29 cellular contexts compared by ENCODE assay signal in the genomic region with DNA sequence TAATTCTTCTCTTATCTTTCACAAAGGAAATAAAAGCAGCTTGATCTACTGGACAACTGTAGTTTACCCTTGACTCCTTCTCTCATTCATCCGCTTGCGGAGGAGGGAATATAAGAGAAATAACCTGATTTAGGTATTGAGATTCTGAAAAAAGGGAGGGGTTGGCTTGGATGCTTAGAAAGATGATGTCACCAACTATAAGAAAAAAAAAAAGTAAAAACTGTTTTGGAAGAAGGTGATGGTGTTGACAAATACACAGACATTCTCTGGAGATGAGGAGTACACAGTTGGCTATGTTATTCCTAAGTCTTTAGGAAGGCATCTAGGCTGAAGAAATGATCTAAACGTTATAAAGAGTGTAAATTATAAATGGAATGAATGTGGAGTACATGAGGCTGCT.
DNase-seq lines count a peak whose midpoint lies in the region; ATAC-seq, FAIRE-seq and TF ChIP-seq lines count a peak whose summit lies in the region.
"Had no signal": no experiment of that assay in that cellular context is flagged by ENCODE, and none has a peak within 500 bp of the region (broad histone marks: within the 10 kb centered on the region; RNA-seq: fewer than 3 reads in every experiment).

No MANE protein-coding gene starts in this region.

- intact Hi-C loops in HepG2 (cut with micrococcal nuclease; ENCODE audit: unreplicated experiment): no loop called here
- intact Hi-C loops in right lobe of liver (cut with DNase I): no loop called here

- in situ Hi-C loops in HepG2 (cut with HindIII; ENCODE audit: extremely low pct_ligation_motif_present, low pct_unique_long_range_greater_than_20kb): no loop called here

- H3K4me2 ChIP-seq in HepG2 (ENCODE audit: low read depth, low read length): no peak overlapping the region
- H3K4me2 ChIP-seq: A549; BLaER1; BLaER1 treated with 17β-estradiol and CSF1 and Interleukin-3, amounts not matched to agents 10 nM and 100 nM had no signal

- no peak for FAIRE-seq in HepG2 (lab: Jason Lieb, UNC)
- FAIRE-seq: A204.1, A549, D721Med had no signal

- TF ChIP-seq RAD21 in HepG2 (CRISPR knock-in tag; IDR thresholded peaks at IDR 0.05): no peak

- no peaks in the 10 kb centered on the region for H4K20me1 ChIP-seq in HepG2 (ENCODE audit: insufficient read depth, low read length)
- H4K20me1 ChIP-seq: BLaER1; BLaER1 treated with 17β-estradiol and CSF1 and Interleukin-3, amounts not matched to agents 10 nM and 100 nM had no signal

- DNase-seq in HepG2 (ENCODE audit: low spot score) (no peak), right lobe of liver (no peak)
- DNase-seq: 8988T; ACHN; AML-193; BE2C; C1 segment of cervical spinal cord; Caco-2; Calu3; CD4-positive, alpha-beta memory T cell; CD4-positive, alpha-beta T cell; CD4-positive, CD25-positive, alpha-beta regulatory T cell; CD8-positive, alpha-beta memory T cell; CD8-positive, alpha-beta T cell; COR-L47; DMS 273 treated with DMSO at 0.1 percent for 48 hours; DMS153; DMS53; DMS79; DMS79 treated with DMSO at 0.1 percent for 48 hours; DND-41; EL had no signal

- TF ChIP-seq CTCF in HepG2 (CRISPR knock-in tag; IDR thresholded peaks at IDR 0.05) (no peak), right lobe of liver (IDR thresholded peaks at IDR 0.05) (no peak)

- no peaks in the 10 kb centered on the region for H3K79me2 ChIP-seq in HepG2 (ENCODE audit: insufficient read depth, low read length)

- no peak overlapping the region for H3K27ac ChIP-seq in HepG2 (ENCODE audit: extremely low read length, insufficient read depth, low read length)
- no peak overlapping the region for H3K27ac ChIP-seq in right lobe of liver
- H3K27ac ChIP-seq: 22Rv1; A549; BLaER1; BLaER1 treated with 17β-estradiol and CSF1 and Interleukin-3, amounts not matched to agents 10 nM and 100 nM; C4-2B had no signal

- TF ChIP-seq POLR2A in HepG2 (IDR thresholded peaks at IDR 0.05; ENCODE audit: insufficient read depth in 1 of 2, low read depth in 2 of 2, low read length in 2 of 2) (no peak), right lobe of liver (IDR thresholded peaks at IDR 0.05) (no peak)

- H3K4me3 ChIP-seq in HepG2 (replicated peaks in 1 of 3; ENCODE audit: insufficient read depth in 1 of 3, low read depth in 2 of 3, low read length in 3 of 3): no peak overlapping the region
- H3K4me3 ChIP-seq in right lobe of liver: no peak overlapping the region
- H3K4me3 ChIP-seq: A549; BLaER1; BLaER1 treated with 17β-estradiol and CSF1 and Interleukin-3, amounts not matched to agents 10 nM and 100 nM had no signal

- WGBS in HepG2 (ENCODE audit: low lambda C conversion rate): 47% methylated on average over 3 of the region's 3 CpGs
- 70% methylated on average over 3 of the region's 3 CpGs for WGBS in right lobe of liver (ENCODE audit: insufficient coverage, low coverage, low lambda C conversion rate, missing lambda C conversion rate)

- no peaks in the 10 kb centered on the region for H3K4me1 ChIP-seq in HepG2 (ENCODE audit: insufficient read depth, low read length)
- no peaks in the 10 kb centered on the region for H3K4me1 ChIP-seq in right lobe of liver
- H3K4me1 ChIP-seq: A549, BE2C, BLaER1, Caco-2 had no signal

- no peaks in the 10 kb centered on the region for H3K9me3 ChIP-seq in HepG2 (ENCODE audit: low read length)
- H3K9me3 ChIP-seq in right lobe of liver: no peaks in the 10 kb centered on the region
- H3K9me3 ChIP-seq: A549; BE2C; BLaER1; BLaER1 treated with 17β-estradiol and CSF1 and Interleukin-3, amounts not matched to agents 10 nM and 100 nM; Caco-2 had no signal

- H3K36me3 ChIP-seq in HepG2 (replicated peaks in 1 of 2; ENCODE audit: control insufficient read depth in 1 of 2, insufficient read depth in 2 of 2, low read length in 2 of 2) (no peaks in the 10 kb centered on the region), right lobe of liver (no peaks in the 10 kb centered on the region)
- H3K36me3 ChIP-seq: BE2C; BLaER1; BLaER1 treated with 17β-estradiol and CSF1 and Interleukin-3, amounts not matched to agents 10 nM and 100 nM had no signal

- CTCF ChIA-PET in HepG2 (lab: Yijun Ruan, JAX; ENCODE audit: low intra/inter-chr PET ratio, low total read pairs): no interaction called here

- ATAC-seq in HepG2: no peak
- ATAC-seq in right lobe of liver: no peak
- ATAC-seq: A549; CD8-positive, alpha-beta T cell had no signal

- no peak overlapping the region for H3K9ac ChIP-seq in HepG2 (ENCODE audit: insufficient read depth, low read depth, low read length)
- H3K9ac ChIP-seq: BLaER1; BLaER1 treated with 17β-estradiol and CSF1 and Interleukin-3, amounts not matched to agents 10 nM and 100 nM had no signal

- peaks cover 0 to 62% of the 10 kb centered on the region in 2 experiments; a peak in 3 of 5 replicates for H3K27me3 ChIP-seq in HepG2 (ENCODE audit: control insufficient read depth in 1 of 2, insufficient read depth in 2 of 2, low read length in 2 of 2)
- no peaks in the 10 kb centered on the region for H3K27me3 ChIP-seq in right lobe of liver
- H3K27me3 ChIP-seq: BE2C; BLaER1; BLaER1 treated with 17β-estradiol and CSF1 and Interleukin-3, amounts not matched to agents 10 nM and 100 nM had no signal

- no peak overlapping the region for H2AFZ ChIP-seq in HepG2 (ENCODE audit: low read length)

- POLR2A ChIA-PET in HepG2 (lab: Yijun Ruan, JAX): no interaction called here

- BruUV-seq in HepG2 (replicated peaks; lab: Mats Ljungman, UMichigan): no TSS peak

- TF ChIP-seq EP300 in HepG2 (IDR thresholded peaks at IDR 0.05; ENCODE audit: low read depth in 2 of 2, low read length in 2 of 2) (no peak), HepG2 (CRISPR knock-in tag; IDR thresholded peaks at IDR 0.05; ENCODE audit: borderline replicate concordance) (no peak)

TF ChIP-seq in HepG2, 621 proteins besides CTCF, POLR2A, EP300 and RAD21:
- TF ChIP-seq ZMYM2 (CRISPR knock-in tag; IDR thresholded peaks at IDR 0.05): no peak
- TF ChIP-seq, protein P1, sequence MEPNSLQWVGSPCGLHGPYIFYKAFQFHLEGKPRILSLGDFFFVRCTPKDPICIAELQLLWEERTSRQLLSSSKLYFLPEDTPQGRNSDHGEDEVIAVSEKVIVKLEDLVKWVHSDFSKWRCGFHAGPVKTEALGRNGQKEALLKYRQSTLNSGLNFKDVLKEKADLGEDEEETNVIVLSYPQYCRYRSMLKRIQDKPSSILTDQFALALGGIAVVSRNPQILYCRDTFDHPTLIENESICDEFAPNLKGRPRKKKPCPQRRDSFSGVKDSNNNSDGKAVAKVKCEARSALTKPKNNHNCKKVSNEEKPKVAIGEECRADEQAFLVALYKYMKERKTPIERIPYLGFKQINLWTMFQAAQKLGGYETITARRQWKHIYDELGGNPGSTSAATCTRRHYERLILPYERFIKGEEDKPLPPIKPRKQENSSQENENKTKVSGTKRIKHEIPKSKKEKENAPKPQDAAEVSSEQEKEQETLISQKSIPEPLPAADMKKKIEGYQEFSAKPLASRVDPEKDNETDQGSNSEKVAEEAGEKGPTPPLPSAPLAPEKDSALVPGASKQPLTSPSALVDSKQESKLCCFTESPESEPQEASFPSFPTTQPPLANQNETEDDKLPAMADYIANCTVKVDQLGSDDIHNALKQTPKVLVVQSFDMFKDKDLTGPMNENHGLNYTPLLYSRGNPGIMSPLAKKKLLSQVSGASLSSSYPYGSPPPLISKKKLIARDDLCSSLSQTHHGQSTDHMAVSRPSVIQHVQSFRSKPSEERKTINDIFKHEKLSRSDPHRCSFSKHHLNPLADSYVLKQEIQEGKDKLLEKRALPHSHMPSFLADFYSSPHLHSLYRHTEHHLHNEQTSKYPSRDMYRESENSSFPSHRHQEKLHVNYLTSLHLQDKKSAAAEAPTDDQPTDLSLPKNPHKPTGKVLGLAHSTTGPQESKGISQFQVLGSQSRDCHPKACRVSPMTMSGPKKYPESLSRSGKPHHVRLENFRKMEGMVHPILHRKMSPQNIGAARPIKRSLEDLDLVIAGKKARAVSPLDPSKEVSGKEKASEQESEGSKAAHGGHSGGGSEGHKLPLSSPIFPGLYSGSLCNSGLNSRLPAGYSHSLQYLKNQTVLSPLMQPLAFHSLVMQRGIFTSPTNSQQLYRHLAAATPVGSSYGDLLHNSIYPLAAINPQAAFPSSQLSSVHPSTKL (CRISPR knock-in tag; IDR thresholded peaks at IDR 0.05): no peak
- TF ChIP-seq SYNCRIP (IDR thresholded peaks at IDR 0.05; ENCODE audit: insufficient read depth, low read depth, low read length): no peak
- TF ChIP-seq NR1H2 (CRISPR knock-in tag; IDR thresholded peaks at IDR 0.05; ENCODE audit: borderline replicate concordance, low read depth): no peak
- TF ChIP-seq CREB1 (IDR thresholded peaks at IDR 0.05): peak; percentile 35; the same call in 1 of the 2 replicates
- TF ChIP-seq CREB1 (CRISPR knock-in tag; IDR thresholded peaks at IDR 0.05): no peak
- no peak for TF ChIP-seq KDM3A (CRISPR knock-in tag; IDR thresholded peaks at IDR 0.05; ENCODE audit: low read depth)
- TF ChIP-seq ATF7 (IDR thresholded peaks at IDR 0.05): peak; percentile 94
- TF ChIP-seq ATF7 (CRISPR knock-in tag; IDR thresholded peaks at IDR 0.05): no peak
